ENCODE assay signal across 8 cellular contexts in the genomic region with DNA sequence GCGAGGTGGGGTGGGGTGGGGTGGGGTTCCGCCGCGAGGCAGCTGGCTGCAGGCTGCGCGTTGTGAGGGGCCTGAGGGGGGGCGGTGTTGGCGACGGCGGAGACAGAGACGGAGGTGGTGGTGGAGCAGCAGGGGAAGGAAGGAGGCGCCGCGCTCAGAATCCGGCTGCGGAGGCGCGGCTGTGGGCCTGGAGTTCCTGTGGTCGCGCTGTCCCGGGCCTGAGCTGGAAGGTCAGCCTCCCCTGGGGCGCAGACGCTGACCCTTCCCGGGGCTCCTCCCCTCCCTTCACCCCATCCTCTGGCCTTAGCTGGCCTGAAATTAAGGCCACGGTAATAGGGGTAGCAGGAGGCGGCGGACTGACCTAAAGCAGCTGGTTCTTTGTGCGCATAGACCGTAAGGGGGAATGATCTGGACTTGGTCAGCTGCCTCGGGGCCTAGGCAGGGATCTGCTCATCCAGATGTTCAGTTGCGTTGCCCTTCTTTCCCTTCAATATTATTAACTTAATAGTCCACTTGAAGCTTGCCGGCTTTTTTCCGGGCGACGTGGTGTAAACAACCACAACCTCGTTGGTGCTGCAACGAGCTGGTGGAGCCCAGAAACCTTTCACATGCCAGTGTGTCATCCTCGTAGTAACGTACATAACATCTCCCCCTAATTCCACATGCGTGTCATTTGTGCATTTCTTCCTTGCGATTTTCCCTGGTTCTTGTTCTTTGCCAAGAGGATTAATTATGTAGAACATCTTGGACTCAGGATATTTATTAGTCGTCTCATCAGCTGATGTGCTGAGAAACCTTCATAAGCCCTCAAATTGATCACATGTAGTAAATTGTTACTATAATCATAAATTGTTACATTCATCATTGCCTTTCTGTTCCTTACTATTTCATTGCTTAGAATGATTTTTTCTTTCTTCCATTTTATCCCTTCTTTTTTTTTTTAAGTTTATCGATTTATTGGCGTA. TPM values are rescaled to one million over a fixed set of nuclear protein-coding genes. Genes with fewer than 3 reads are reported as not detected.
DNase-seq lines count a peak whose midpoint lies in the region; ATAC-seq, FAIRE-seq and TF ChIP-seq lines count a peak whose summit lies in the region.

No MANE protein-coding gene starts in this region.

- H3K4me1 ChIP-seq in ACC112 (ENCODE audit: control insufficient read depth, insufficient read depth, low read length, unreplicated experiment) (peaks cover 26% of the 10 kb centered on the region), endothelial cell of umbilical vein (ENCODE audit: control insufficient read depth, extremely low read depth, insufficient read depth, low read length) (peaks cover 18% of the 10 kb centered on the region), mesodermal cell (ENCODE audit: control insufficient read depth, insufficient read depth, low read length, poor library complexity, severe bottlenecking) (no peaks in the 10 kb centered on the region)

- WGBS in mesodermal cell (ENCODE audit: insufficient coverage in 2 of 2), 2 experiments = 6 to 11% methylated on average over 14 to 32 of the region's 44 CpGs

- POLR2A ChIA-PET in endothelial cell of umbilical vein (lab: Charles Lee) = interaction anchor here (0.6 kb wide), 1 partner anchor 29 kb away, joined by 3 read pairs; no protein-coding TSS in a partner anchor

- dilution Hi-C loops in endothelial cell of umbilical vein (cut with MboI; ENCODE audit: extremely low pct_ligation_motif_present, low sequenced_read_pairs) = no loop called here

- no peaks in the 10 kb centered on the region for H3K9me3 ChIP-seq in endothelial cell of umbilical vein (replicated peaks; ENCODE audit: control insufficient read depth, insufficient read depth, low read length)
- H3K9me3 ChIP-seq in mesodermal cell (ENCODE audit: control insufficient read depth, low read length) = no peaks in the 10 kb centered on the region

- intact Hi-C loops in endothelial cell of umbilical vein (cut with micrococcal nuclease) = loop anchor here (1.0 to 2.0 kb wide), 4 partner anchors 104 to 202 kb away; partner anchors contain the start of genes LRRC34, LRRIQ4, MYNN and TERC

- peak overlapping the region; percentile 82 for H3K9ac ChIP-seq in endothelial cell of umbilical vein (replicated peaks; ENCODE audit: extremely low read depth, insufficient read depth, low read length)

- DNase-seq in NCI-H226 (peak; percentile 52), endothelial cell of umbilical vein (ENCODE audit: low read depth, low spot score) (peak; percentile 62)
- peak; percentile 40 for DNase-seq in activated CD8-positive, alpha-beta memory T cell treated with anti-CD3 and anti-CD28 coated beads, Interleukin-2, amount 50 U/mL, for 1 hour (ENCODE audit: extremely low read depth)
- peak; percentile 70 for DNase-seq in stimulated activated naive CD4-positive, alpha-beta T cell treated with Interleukin-2 at 50 U/mL for 16 hours (lab: John Stamatoyannopoulos, UW)

- TF ChIP-seq POLR2A in GM18505 (IDR thresholded peaks at IDR 0.05; ENCODE audit: borderline replicate concordance, extremely low read depth, insufficient read depth, insufficient read length) (no peak), endothelial cell of umbilical vein (IDR thresholded peaks at IDR 0.05; ENCODE audit: low read depth, low read length) (no peak)

- peak; percentile 35 for ATAC-seq in GM18505 (IDR thresholded peaks at IDR 0.05; ENCODE audit: unreplicated experiment)
- ATAC-seq in HG03039 (IDR thresholded peaks at IDR 0.05; ENCODE audit: unreplicated experiment) = peak; percentile 30

- FAIRE-seq in endothelial cell of umbilical vein (lab: Jason Lieb, UNC) = no peak

- no peaks in the 10 kb centered on the region for H3K27me3 ChIP-seq in ACC112 (ENCODE audit: insufficient read depth, low read length)
- peaks cover 0 to 5% of the 10 kb centered on the region in 2 experiments for H3K27me3 ChIP-seq in endothelial cell of umbilical vein (ENCODE audit: control insufficient read depth in 2 of 2, insufficient read depth in 2 of 2, low read length in 2 of 2)

- CTCF ChIA-PET in endothelial cell of umbilical vein (lab: Charles Lee) = interaction anchor here (0.7 to 1.7 kb wide), 7 partner anchors 11 to 1063 kb away, joined by 3 to 6 read pairs (median 4); no protein-coding TSS in a partner anchor

- H3K79me2 ChIP-seq in ACC112 (ENCODE audit: control insufficient read depth, insufficient read depth, low read length, unreplicated experiment) = peaks cover 62% of the 10 kb centered on the region
- H3K79me2 ChIP-seq in endothelial cell of umbilical vein (ENCODE audit: control insufficient read depth, insufficient read depth, low read length) = peaks cover 53% of the 10 kb centered on the region

- no peaks in the 10 kb centered on the region for H3K9me1 ChIP-seq in endothelial cell of umbilical vein (replicated peaks; ENCODE audit: control insufficient read depth, extremely low read depth, insufficient read depth, low read length)

- H3K4me2 ChIP-seq in endothelial cell of umbilical vein (ENCODE audit: insufficient read depth, low read length) = peak overlapping the region; percentile 91

- H3K27ac ChIP-seq in ACC112 (ENCODE audit: low read depth, low read length) (peak overlapping the region; percentile 61), endothelial cell of umbilical vein (ENCODE audit: insufficient read depth, low read depth, low read length) (peak overlapping the region; percentile 56), mesodermal cell (ENCODE audit: low read depth, low read length, severe bottlenecking) (peak overlapping the region; percentile 94)

- peaks cover 10% of the 10 kb centered on the region for H4K20me1 ChIP-seq in endothelial cell of umbilical vein (replicated peaks; ENCODE audit: control insufficient read depth, extremely low read depth, insufficient read depth, low read length)

- no TSS peak for BruUV-seq in endothelial cell of umbilical vein (replicated peaks; lab: Mats Ljungman, UMichigan)

- no peak for TF ChIP-seq CTCF in endothelial cell of umbilical vein (IDR thresholded peaks at IDR 0.05; ENCODE audit: extremely low read depth in 1 of 2, insufficient read depth in 1 of 2, low read depth in 1 of 2, low read length in 2 of 2)

- peak overlapping the region; percentile 29 for H2AFZ ChIP-seq in ACC112 (ENCODE audit: low read length, unreplicated experiment)
- peak overlapping the region; percentile 98 for H2AFZ ChIP-seq in endothelial cell of umbilical vein (ENCODE audit: low read depth, low read length)

- H3K36me3 ChIP-seq in ACC112 (ENCODE audit: insufficient read depth, low read length) (no peaks in the 10 kb centered on the region), endothelial cell of umbilical vein (ENCODE audit: control insufficient read depth in 2 of 2, extremely low read depth in 1 of 2, insufficient read depth in 2 of 2, low read length in 2 of 2) (peaks cover 0 to 5% of the 10 kb centered on the region in 2 experiments), mesodermal cell (ENCODE audit: control insufficient read depth, insufficient read depth, low read length) (peaks cover 19% of the 10 kb centered on the region)

- H3K4me3 ChIP-seq in ACC112 (ENCODE audit: low read depth, low read length) (peak overlapping the region; percentile 87), endothelial cell of umbilical vein (replicated peaks in 1 of 3; ENCODE audit: insufficient read depth in 1 of 3, low read depth in 1 of 3, low read length in 3 of 3) (peak overlapping the region; percentile 25 to 87 (median 83)), mesodermal cell (ENCODE audit: extremely low read depth, insufficient read depth, low read length, poor library complexity, severe bottlenecking) (peak overlapping the region; percentile 70)

TF ChIP-seq in endothelial cell of umbilical vein, 7 proteins besides CTCF, POLR2A, EP300 and RAD21:
- TF ChIP-seq, protein P1, sequence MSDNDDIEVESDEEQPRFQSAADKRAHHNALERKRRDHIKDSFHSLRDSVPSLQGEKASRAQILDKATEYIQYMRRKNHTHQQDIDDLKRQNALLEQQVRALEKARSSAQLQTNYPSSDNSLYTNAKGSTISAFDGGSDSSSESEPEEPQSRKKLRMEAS (IDR thresholded peaks at IDR 0.05; ENCODE audit: insufficient read depth, insufficient read length) = no peak
- TF ChIP-seq EZH2 (IDR thresholded peaks at IDR 0.05; ENCODE audit: borderline replicate concordance, low read depth, low read length, severe bottlenecking) (no peak), MYC (IDR thresholded peaks at IDR 0.05; ENCODE audit: low read depth, low read length) (no peak), POLR2AphosphoS5 (IDR thresholded peaks at IDR 0.05; ENCODE audit: insufficient read depth, low read depth, low read length) (no peak), GATA2 (IDR thresholded peaks at IDR 0.05; ENCODE audit: insufficient read depth, insufficient read length, low read depth, low read length) (no peak), JUN (IDR thresholded peaks at IDR 0.05; ENCODE audit: borderline replicate concordance, insufficient read depth, insufficient read length, low read depth) (no peak), FOS (IDR thresholded peaks at IDR 0.05; ENCODE audit: borderline replicate concordance, insufficient read depth, low read length) (no peak)

RNA-seq across cellular contexts. Expression of gene SEC62, which starts 0.6 kb away (rescaled TPM):
- 77.8 and 90.8 TPM in 2 replicates for total RNA-seq in endothelial cell of umbilical vein
- polyA plus RNA-seq in endothelial cell of umbilical vein = 90.7 and 101 TPM in 2 replicates
- polyA plus RNA-seq in endothelial cell of umbilical vein (2011; cell fraction: cytosol; rRNA removed) = 23.4 and 26.3 TPM in 2 replicates
- 26.4 and 30.8 TPM in 2 replicates for polyA plus RNA-seq in endothelial cell of umbilical vein (2011; cell fraction: nucleus; rRNA removed)
- polyA plus RNA-seq in endothelial cell of umbilical vein (2012) = 67.0 and 87.1 TPM in 2 replicates
- polyA minus RNA-seq in endothelial cell of umbilical vein = 198 TPM in 2 replicates
- polyA minus RNA-seq in endothelial cell of umbilical vein (2011; cell fraction: cytosol; rRNA and poly(A)+ RNA removed) = 28.0 TPM
- polyA minus RNA-seq in endothelial cell of umbilical vein (2011; cell fraction: nucleus; rRNA and poly(A)+ RNA removed) = 20.9 and 51.8 TPM in 2 replicates
- 58.9 TPM for polyA plus RNA-seq in mesodermal cell (2013, experiment 1 of 2)
- 74.6 TPM for polyA plus RNA-seq in mesodermal cell (2013, experiment 2 of 2)

RNA-seq across cellular contexts. Expression of gene SAMD7, which starts 55.9 kb away (rescaled TPM):
- total RNA-seq in endothelial cell of umbilical vein = not detected in 2 replicates
- not detected in 2 replicates for polyA plus RNA-seq in endothelial cell of umbilical vein
- not detected in 2 replicates for polyA plus RNA-seq in endothelial cell of umbilical vein (2011; cell fraction: cytosol; rRNA removed)
- not detected in 2 replicates for polyA plus RNA-seq in endothelial cell of umbilical vein (2011; cell fraction: nucleus; rRNA removed)
- polyA plus RNA-seq in endothelial cell of umbilical vein (2012) = not detected in 2 replicates
- polyA minus RNA-seq in endothelial cell of umbilical vein = not detected in 2 replicates
- not detected for polyA minus RNA-seq in endothelial cell of umbilical vein (2011; cell fraction: cytosol; rRNA and poly(A)+ RNA removed)
- not detected in 2 replicates for polyA minus RNA-seq in endothelial cell of umbilical vein (2011; cell fraction: nucleus; rRNA and poly(A)+ RNA removed)
- not detected for polyA plus RNA-seq in mesodermal cell (2013, experiment 1 of 2)
- polyA plus RNA-seq in mesodermal cell (2013, experiment 2 of 2) = not detected

Comparison
In these comparisons a context has a peak if more than half of its experiments do, and no peak if none do; other contexts are left out.
1. Peak in every context shown above with its lines: DNase-seq, ATAC-seq, H3K4me3 ChIP-seq and H3K27ac ChIP-seq.